8 cellular contexts compared by ENCODE assay signal in genomic region chr11:43943357-43943930, GRCh38. TPM values are rescaled to one million over a fixed set of nuclear protein-coding genes. Genes with fewer than 3 reads are reported as not detected.
DNase-seq lines count a peak whose midpoint lies in the region; ATAC-seq, FAIRE-seq and TF ChIP-seq lines count a peak whose summit lies in the region.

No MANE protein-coding gene starts in this region.

- peak overlapping the region; percentile 79; the same call in 1 of the 2 replicates for H3K4me2 ChIP-seq in DND-41 (ENCODE audit: insufficient read depth, low read length)
- peak overlapping the region; percentile 90 for H3K4me2 ChIP-seq in PC-3 (ENCODE audit: low read length)
- peak overlapping the region; percentile 75 to 97 for H3K4me2 ChIP-seq in H1 (ENCODE audit: insufficient read depth in 1 of 2, low read depth in 2 of 2, low read length in 2 of 2)

- peak overlapping the region; percentile 77; the same call in 1 of the 2 replicates for H3K9ac ChIP-seq in DND-41 (ENCODE audit: low read depth, low read length)
- H3K9ac ChIP-seq in PC-3 (ENCODE audit: low read length), result no peak overlapping the region
- no peak overlapping the region for H3K9ac ChIP-seq in H1 (replicated peaks in 1 of 4; ENCODE audit: extremely low read depth in 1 of 4, low read depth in 3 of 4, low read length in 3 of 4)

- H2BK12ac ChIP-seq in H1 (ENCODE audit: low read depth, low read length), result no peak overlapping the region

- POLR2A ChIA-PET in PC-3 (lab: Charles Lee; ENCODE audit: unreplicated experiment) (no interaction called here), H1 (lab: Charles Lee; ENCODE audit: partially characterized antibody) (interaction anchor here (0.9 to 2.7 kb wide), 10 partner anchors 11 to 67 kb away, joined by 3 to 13 read pairs (median 6); no protein-coding TSS in a partner anchor)

- H4K20me1 ChIP-seq in DND-41 (ENCODE audit: insufficient read depth, low read length) (no peaks in the 10 kb centered on the region), PC-3 (ENCODE audit: low read length) (no peaks in the 10 kb centered on the region), H1 (replicated peaks in 1 of 2; ENCODE audit: control insufficient read depth in 1 of 2, insufficient read depth in 2 of 2, low read length in 2 of 2) (peaks cover 0 to 3% of the 10 kb centered on the region in 2 experiments)

- no TSS peak for BruUV-seq in PC-3 (replicated peaks; lab: Mats Ljungman, UMichigan)

- H2AK5ac ChIP-seq in H1 (ENCODE audit: low read depth, low read length), result no peak overlapping the region

- TF ChIP-seq RAD21 in H1 (IDR thresholded peaks at IDR 0.05 in 1 of 2, conservative IDR thresholded peaks at IDR 0.05 in 1 of 2; ENCODE audit: low read depth in 2 of 2, low read length in 2 of 2), result no peak

- H4K5ac ChIP-seq in H1 (ENCODE audit: insufficient read length, low read depth, low read length), result no peak overlapping the region

- DNase-seq in DND-41, result no peak
- DNase-seq in PC-3, result peak; percentile 7
- DNase-seq in H1 (ENCODE audit: low read depth in 1 of 2, low spot score in 2 of 2), result no peak
- DNase-seq in GM13976 (ENCODE audit: low spot score), result no peak
- DNase-seq in cortex of kidney (lab: John Stamatoyannopoulos, UW), result no peak

- H3K4me3 ChIP-seq in DND-41 (ENCODE audit: low read depth in 1 of 2, low read length in 2 of 2), result peak overlapping the region in 1 of 2 experiments; percentile 64; a peak in 2 of 4 replicates
- H3K4me3 ChIP-seq in PC-3 (ENCODE audit: low read length), result peak overlapping the region; percentile 62
- peak overlapping the region; percentile 38 to 75 (median 52) for H3K4me3 ChIP-seq in H1 (ENCODE audit: extremely low read depth in 1 of 4, insufficient read depth in 2 of 4, low read depth in 3 of 4, low read length in 4 of 4)
- peak overlapping the region; percentile 40 for H3K4me3 ChIP-seq in neuron (ENCODE audit: low read length)

- no peak for ATAC-seq in DND-41 (ENCODE audit: insufficient read depth, low read depth)
- peak; percentile 4; the same call in 1 of the 2 replicates for ATAC-seq in PC-3
- ATAC-seq in GM21619 (IDR thresholded peaks at IDR 0.05; ENCODE audit: unreplicated experiment), result no peak
- no peak for ATAC-seq in HG02870 (IDR thresholded peaks at IDR 0.05; ENCODE audit: unreplicated experiment)

- in situ Hi-C loops in GM13976 (cut with MboI; ENCODE audit: low sequenced_read_pairs, unreplicated experiment), result no loop called here

- H3K56ac ChIP-seq in H1 (replicated peaks; ENCODE audit: insufficient read length, low read depth, low read length), result no peak overlapping the region

- intact Hi-C loops in PC-3 (cut with micrococcal nuclease), result no loop called here

- peak overlapping the region; percentile 1; the same call in 1 of the 2 replicates for H4K8ac ChIP-seq in H1 (ENCODE audit: extremely low read depth, insufficient read depth, low read length)

- TF ChIP-seq EP300 in H1 (IDR thresholded peaks at IDR 0.05; ENCODE audit: borderline replicate concordance in 1 of 2, low read depth in 2 of 2, low read length in 2 of 2), result no peak

- H3K27me3 ChIP-seq in DND-41 (ENCODE audit: insufficient read depth, low read length, poor library complexity), result no peaks in the 10 kb centered on the region
- H3K27me3 ChIP-seq in PC-3 (ENCODE audit: low read length), result peaks cover 33% of the 10 kb centered on the region
- peaks cover 25 to 56% (median 45%) of the 10 kb centered on the region in 4 experiments for H3K27me3 ChIP-seq in H1 (replicated peaks in 1 of 4; ENCODE audit: control insufficient read depth in 3 of 4, extremely low read depth in 1 of 4, insufficient read depth in 3 of 4, low read length in 3 of 4)
- H3K27me3 ChIP-seq in neuron (ENCODE audit: insufficient read depth, low read length), result peaks cover 63% of the 10 kb centered on the region

- no peaks in the 10 kb centered on the region for H3F3A ChIP-seq in PC-3 (ENCODE audit: low read length, unreplicated experiment)

- TF ChIP-seq CTCF in DND-41 (IDR thresholded peaks at IDR 0.05; ENCODE audit: borderline replicate concordance, extremely low read depth, low read length, poor library complexity, severe bottlenecking) (no peak), PC-3 (conservative IDR thresholded peaks at IDR 0.05; ENCODE audit: low read depth, low read length) (no peak), H1 (IDR thresholded peaks at IDR 0.05; ENCODE audit: control extremely low read depth in 1 of 3, insufficient read depth in 1 of 3, low read depth in 1 of 3, low read length in 3 of 3) (no peak), GM13976 (IDR thresholded peaks at IDR 0.05; ENCODE audit: borderline replicate concordance, control extremely low read depth, extremely low read depth, insufficient read depth, missing control alignments) (no peak)

- no peak overlapping the region for H2BK15ac ChIP-seq in H1 (ENCODE audit: low read length)

- no peak overlapping the region for H4K91ac ChIP-seq in H1 (replicated peaks; ENCODE audit: insufficient read length, low read length)

- no peaks in the 10 kb centered on the region for H3K9me2 ChIP-seq in PC-3 (replicated peaks; ENCODE audit: low read length)

- no peak overlapping the region for H3K14ac ChIP-seq in H1 (ENCODE audit: insufficient read length)

- no peak overlapping the region for H2BK20ac ChIP-seq in H1 (ENCODE audit: low read length)

- CTCF ChIA-PET in PC-3 (lab: Charles Lee) (no interaction called here), H1 (lab: Charles Lee; ENCODE audit: partially characterized antibody) (interaction anchor here (0.7 to 11.4 kb wide), 10 partner anchors 11 to 98 kb away, joined by 3 to 140 read pairs (median 56); no protein-coding TSS in a partner anchor)

- no peak overlapping the region for H2BK120ac ChIP-seq in H1 (replicated peaks; ENCODE audit: low read depth, low read length)

- H3K9me3 ChIP-seq in DND-41 (ENCODE audit: insufficient read depth, low read length, severe bottlenecking), result no peaks in the 10 kb centered on the region
- H3K9me3 ChIP-seq in PC-3 (ENCODE audit: low read length), result no peaks in the 10 kb centered on the region
- H3K9me3 ChIP-seq in H1 (ENCODE audit: insufficient read depth in 2 of 2, low read depth in 1 of 2, low read length in 1 of 2), result no peaks in the 10 kb centered on the region
- H3K9me3 ChIP-seq in neuron (ENCODE audit: low read length), result no peaks in the 10 kb centered on the region

- H3K27ac ChIP-seq in DND-41 (ENCODE audit: low read length), result no peak overlapping the region
- H3K27ac ChIP-seq in PC-3 (ENCODE audit: low read length), result no peak overlapping the region
- H3K27ac ChIP-seq in H1 (ENCODE audit: low read depth, low read length), result no peak overlapping the region

- no peak overlapping the region for H3K18ac ChIP-seq in H1 (ENCODE audit: extremely low read depth, low read length)

- H3K36me3 ChIP-seq in DND-41 (ENCODE audit: insufficient read depth, low read length), result no peaks in the 10 kb centered on the region
- H3K36me3 ChIP-seq in PC-3 (ENCODE audit: low read depth, low read length), result no peaks in the 10 kb centered on the region
- H3K36me3 ChIP-seq in H1 (ENCODE audit: control insufficient read depth in 2 of 4, insufficient read depth in 4 of 4, low read length in 3 of 4), result no peaks in the 10 kb centered on the region
- H3K36me3 ChIP-seq in neuron (ENCODE audit: insufficient read depth, low read length), result no peaks in the 10 kb centered on the region

- H3K79me2 ChIP-seq in DND-41 (ENCODE audit: insufficient read depth, low read length) (no peaks in the 10 kb centered on the region), PC-3 (ENCODE audit: low read length) (no peaks in the 10 kb centered on the region), H1 (ENCODE audit: control insufficient read depth in 1 of 2, insufficient read depth in 2 of 2, low read length in 2 of 2) (no peaks in the 10 kb centered on the region)

- no peak overlapping the region for H2AFZ ChIP-seq in DND-41 (ENCODE audit: low read depth, low read length)
- peak overlapping the region; percentile 71 for H2AFZ ChIP-seq in PC-3 (ENCODE audit: low read length)
- no peak overlapping the region for H2AFZ ChIP-seq in H1 (ENCODE audit: low read length)
- H2AFZ ChIP-seq in neuron (ENCODE audit: low read depth, low read length), result peak overlapping the region; percentile 75

- no peak for FAIRE-seq in H1 (lab: Jason Lieb, UNC)

- H3K23me2 ChIP-seq in H1 (ENCODE audit: low read depth, low read length), result peaks cover 22% of the 10 kb centered on the region; the same call in 1 of the 2 replicates

- no peak overlapping the region for H3K23ac ChIP-seq in H1 (ENCODE audit: insufficient read length)

- H3K79me1 ChIP-seq in H1 (ENCODE audit: low read depth, low read length), result no peaks in the 10 kb centered on the region

- H2BK5ac ChIP-seq in H1 (ENCODE audit: low read depth, low read length), result no peak overlapping the region

- no peak overlapping the region for H3K4ac ChIP-seq in H1 (replicated peaks; ENCODE audit: insufficient read length, low read depth, low read length)

- no peak for TF ChIP-seq POLR2A in H1 (IDR thresholded peaks at IDR 0.05; ENCODE audit: control extremely low read depth in 1 of 2, low read depth in 2 of 2, low read length in 2 of 2)

- peaks cover 35% of the 10 kb centered on the region for H3K4me1 ChIP-seq in DND-41 (ENCODE audit: insufficient read depth, low read length)
- peaks cover 15% of the 10 kb centered on the region; the same call in 1 of the 2 replicates for H3K4me1 ChIP-seq in PC-3 (ENCODE audit: insufficient read depth, low read length)
- H3K4me1 ChIP-seq in H1 (replicated peaks in 1 of 4; ENCODE audit: control insufficient read depth in 3 of 4, insufficient read depth in 4 of 4, low read length in 3 of 4), result peaks cover 0 to 13% (median 8%) of the 10 kb centered on the region in 4 experiments; a peak in 5 of 7 replicates
- H3K4me1 ChIP-seq in neuron (ENCODE audit: insufficient read depth, low read length), result peaks cover 18% of the 10 kb centered on the region

- WGBS in H1 (ENCODE audit: extremely low coverage in 1 of 2, insufficient coverage in 1 of 2, insufficient read length in 1 of 2, insufficient replicate concordance in 2 of 2, low coverage in 1 of 2, low lambda C conversion rate in 2 of 2, missing lambda C conversion rate in 1 of 2), 2 experiments, result 5% methylated on average over 35 of the region's 50 CpGs; no CpG with 5 or more reads in 1 of the 2 experiments

TF ChIP-seq in H1, 55 proteins besides CTCF, POLR2A, EP300 and RAD21 (continues in another document):
- TF ChIP-seq POU5F1 (IDR thresholded peaks at IDR 0.05; ENCODE audit: low read depth, low read length), result no peak
- TF ChIP-seq FOSL1 (IDR thresholded peaks at IDR 0.05; ENCODE audit: insufficient read depth, low read depth, low read length), result no peak
- TF ChIP-seq SUZ12 (IDR thresholded peaks at IDR 0.05; ENCODE audit: low read length), result peak; percentile 81; the same call in 1 of the 2 replicates

RNA-seq across cellular contexts. Expression of gene C11orf96, which starts 1.0 kb away (rescaled TPM):
- 0.69 TPM in 1 of 2 replicates, not detected in the other for total RNA-seq in PC-3 (2014; rRNA removed)
- 0.67 and 0.97 TPM in 2 replicates for total RNA-seq in H1 (2021; fragmentation: NEBNext Ultra II Directional; extraction: Animal tissue kit (Norgen Biotek cat#: 25700))
- 0.91 and 2.0 TPM in 2 replicates for polyA plus RNA-seq in H1 (2011; rRNA removed)
- polyA plus RNA-seq in H1 (2011; cell fraction: cytosol; rRNA removed), result 1.5 TPM
- 1.4 TPM for polyA plus RNA-seq in H1 (2011; cell fraction: nucleus; rRNA removed)
- 0.51 to 0.98 TPM (median 0.72 TPM) in 4 replicates for polyA plus RNA-seq in H1 (2012, experiment 1 of 2)
- 0.28 TPM for polyA plus RNA-seq in H1 (2012, experiment 2 of 2)
- polyA plus RNA-seq in H1 (2013, experiment 1 of 2), result 0.36 TPM
- polyA plus RNA-seq in H1 (2013, experiment 2 of 2), result 0.42 TPM
- polyA minus RNA-seq in H1 (2011; rRNA and poly(A)+ RNA removed), result not detected in 2 replicates
- polyA minus RNA-seq in H1 (2011; cell fraction: cytosol; rRNA and poly(A)+ RNA removed), result 1.2 TPM
- polyA minus RNA-seq in H1 (2011; cell fraction: nucleus; rRNA and poly(A)+ RNA removed), result 1.4 TPM

Comparison
In these comparisons a context has a peak if more than half of its experiments do, and no peak if none do; other contexts are left out.
1. H2AFZ ChIP-seq: peak in PC-3 (single experiment) and neuron (single experiment); none in DND-41 (single experiment) and H1 (single experiment).
2. Peak in every context shown above with its lines, with median percentiles within 50 percentile points of each other: H3K4me2 ChIP-seq.